1 cellular context compared by ENCODE assay signal in the genomic region with DNA sequence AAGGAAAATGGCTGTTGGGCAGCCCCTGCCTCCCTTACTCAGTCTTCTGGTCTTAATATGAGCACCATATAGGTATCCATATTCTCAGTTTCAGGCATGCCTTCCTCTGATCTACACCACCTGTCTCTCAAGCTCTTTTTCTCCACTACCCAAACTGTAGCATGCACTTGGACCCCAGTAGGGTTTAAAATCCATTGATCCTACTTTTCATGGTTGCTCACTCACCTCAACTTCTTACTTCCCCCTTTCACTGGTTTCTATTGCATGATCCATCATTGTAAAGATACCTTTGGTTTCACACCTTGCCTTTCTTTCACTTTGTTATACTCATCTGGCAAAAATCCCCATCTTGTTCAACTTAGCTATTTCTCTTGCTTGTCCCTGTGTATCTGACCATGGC.
TF ChIP-seq lines count a peak whose summit lies in the region.

No MANE protein-coding gene starts in this region.

TF ChIP-seq in GM12878, 131 proteins besides CTCF, POLR2A, EP300 and RAD21 (continued from another document and continues in another):
- TF ChIP-seq, protein P1, sequence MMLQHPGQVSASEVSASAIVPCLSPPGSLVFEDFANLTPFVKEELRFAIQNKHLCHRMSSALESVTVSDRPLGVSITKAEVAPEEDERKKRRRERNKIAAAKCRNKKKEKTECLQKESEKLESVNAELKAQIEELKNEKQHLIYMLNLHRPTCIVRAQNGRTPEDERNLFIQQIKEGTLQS (IDR thresholded peaks at IDR 0.05; ENCODE audit: borderline replicate concordance, extremely low read depth, low read depth, low read length), result no peak
- TF ChIP-seq TCF12 (IDR thresholded peaks at IDR 0.05; ENCODE audit: low read depth, low read length) (0 out of 2 replicates have a peak, but pooled peaks have one; percentile 34), FOXM1 (IDR thresholded peaks at IDR 0.05; ENCODE audit: low read depth, low read length) (no peak), PML (IDR thresholded peaks at IDR 0.05; ENCODE audit: low read length) (no peak), BCL11A (IDR thresholded peaks at IDR 0.05; ENCODE audit: low read depth, low read length) (peak; percentile 12; the same call in 1 of the 2 replicates), FOXK2 (IDR thresholded peaks at IDR 0.05) (no peak), WRNIP1 (IDR thresholded peaks at IDR 0.05; ENCODE audit: borderline replicate concordance, low read depth, low read length) (no peak), GABPA (IDR thresholded peaks at IDR 0.05; ENCODE audit: low read depth) (no peak), ZNF384 (IDR thresholded peaks at IDR 0.05; ENCODE audit: borderline replicate concordance, low read depth, low read length) (no peak), TARDBP (IDR thresholded peaks at IDR 0.05; ENCODE audit: borderline replicate concordance) (no peak), NRF1 (conservative IDR thresholded peaks at IDR 0.05; ENCODE audit: low read depth, low read length) (no peak), BACH1 (IDR thresholded peaks at IDR 0.05; ENCODE audit: borderline replicate concordance) (no peak), MXI1 (IDR thresholded peaks at IDR 0.05; ENCODE audit: low read depth, low read length) (no peak), MEF2B (IDR thresholded peaks at IDR 0.05; ENCODE audit: partially characterized antibody, poor library complexity, severe bottlenecking) (no peak), MYC (IDR thresholded peaks at IDR 0.05; ENCODE audit: insufficient read depth, insufficient read length, insufficient replicate concordance, low read length, severe bottlenecking) (no peak), ASH2L (IDR thresholded peaks at IDR 0.05; ENCODE audit: borderline replicate concordance, low read depth) (no peak), SMC3 (IDR thresholded peaks at IDR 0.05; ENCODE audit: borderline replicate concordance, low read length) (no peak)
- TF ChIP-seq, protein P2, sequence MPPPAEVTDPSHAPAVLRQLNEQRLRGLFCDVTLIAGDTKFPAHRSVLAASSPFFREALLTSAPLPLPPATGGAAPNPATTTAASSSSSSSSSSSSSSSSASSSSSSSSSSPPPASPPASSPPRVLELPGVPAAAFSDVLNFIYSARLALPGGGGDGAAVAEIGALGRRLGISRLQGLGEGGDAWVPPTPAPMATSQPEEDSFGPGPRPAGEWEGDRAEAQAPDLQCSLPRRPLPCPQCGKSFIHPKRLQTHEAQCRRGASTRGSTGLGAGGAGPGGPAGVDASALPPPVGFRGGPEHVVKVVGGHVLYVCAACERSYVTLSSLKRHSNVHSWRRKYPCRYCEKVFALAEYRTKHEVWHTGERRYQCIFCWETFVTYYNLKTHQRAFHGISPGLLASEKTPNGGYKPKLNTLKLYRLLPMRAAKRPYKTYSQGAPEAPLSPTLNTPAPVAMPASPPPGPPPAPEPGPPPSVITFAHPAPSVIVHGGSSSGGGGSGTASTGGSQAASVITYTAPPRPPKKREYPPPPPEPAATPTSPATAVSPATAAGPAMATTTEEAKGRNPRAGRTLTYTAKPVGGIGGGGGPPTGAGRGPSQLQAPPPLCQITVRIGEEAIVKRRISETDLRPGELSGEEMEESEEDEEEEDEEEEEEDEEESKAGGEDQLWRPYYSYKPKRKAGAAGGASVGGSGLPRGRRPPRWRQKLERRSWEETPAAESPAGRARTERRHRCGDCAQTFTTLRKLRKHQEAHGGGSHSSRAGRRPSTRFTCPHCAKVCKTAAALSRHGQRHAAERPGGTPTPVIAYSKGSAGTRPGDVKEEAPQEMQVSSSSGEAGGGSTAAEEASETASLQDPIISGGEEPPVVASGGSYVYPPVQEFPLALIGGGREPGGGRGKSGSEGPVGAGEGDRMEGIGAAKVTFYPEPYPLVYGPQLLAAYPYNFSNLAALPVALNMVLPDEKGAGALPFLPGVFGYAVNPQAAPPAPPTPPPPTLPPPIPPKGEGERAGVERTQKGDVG (CRISPR knock-in tag; IDR thresholded peaks at IDR 0.05), result no peak
- TF ChIP-seq, protein P3, sequence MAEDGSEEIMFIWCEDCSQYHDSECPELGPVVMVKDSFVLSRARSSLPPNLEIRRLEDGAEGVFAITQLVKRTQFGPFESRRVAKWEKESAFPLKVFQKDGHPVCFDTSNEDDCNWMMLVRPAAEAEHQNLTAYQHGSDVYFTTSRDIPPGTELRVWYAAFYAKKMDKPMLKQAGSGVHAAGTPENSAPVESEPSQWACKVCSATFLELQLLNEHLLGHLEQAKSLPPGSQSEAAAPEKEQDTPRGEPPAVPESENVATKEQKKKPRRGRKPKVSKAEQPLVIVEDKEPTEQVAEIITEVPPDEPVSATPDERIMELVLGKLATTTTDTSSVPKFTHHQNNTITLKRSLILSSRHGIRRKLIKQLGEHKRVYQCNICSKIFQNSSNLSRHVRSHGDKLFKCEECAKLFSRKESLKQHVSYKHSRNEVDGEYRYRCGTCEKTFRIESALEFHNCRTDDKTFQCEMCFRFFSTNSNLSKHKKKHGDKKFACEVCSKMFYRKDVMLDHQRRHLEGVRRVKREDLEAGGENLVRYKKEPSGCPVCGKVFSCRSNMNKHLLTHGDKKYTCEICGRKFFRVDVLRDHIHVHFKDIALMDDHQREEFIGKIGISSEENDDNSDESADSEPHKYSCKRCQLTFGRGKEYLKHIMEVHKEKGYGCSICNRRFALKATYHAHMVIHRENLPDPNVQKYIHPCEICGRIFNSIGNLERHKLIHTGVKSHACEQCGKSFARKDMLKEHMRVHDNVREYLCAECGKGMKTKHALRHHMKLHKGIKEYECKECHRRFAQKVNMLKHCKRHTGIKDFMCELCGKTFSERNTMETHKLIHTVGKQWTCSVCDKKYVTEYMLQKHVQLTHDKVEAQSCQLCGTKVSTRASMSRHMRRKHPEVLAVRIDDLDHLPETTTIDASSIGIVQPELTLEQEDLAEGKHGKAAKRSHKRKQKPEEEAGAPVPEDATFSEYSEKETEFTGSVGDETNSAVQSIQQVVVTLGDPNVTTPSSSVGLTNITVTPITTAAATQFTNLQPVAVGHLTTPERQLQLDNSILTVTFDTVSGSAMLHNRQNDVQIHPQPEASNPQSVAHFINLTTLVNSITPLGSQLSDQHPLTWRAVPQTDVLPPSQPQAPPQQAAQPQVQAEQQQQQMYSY (CRISPR knock-in tag; IDR thresholded peaks at IDR 0.05), result no peak
- TF ChIP-seq, protein P4, sequence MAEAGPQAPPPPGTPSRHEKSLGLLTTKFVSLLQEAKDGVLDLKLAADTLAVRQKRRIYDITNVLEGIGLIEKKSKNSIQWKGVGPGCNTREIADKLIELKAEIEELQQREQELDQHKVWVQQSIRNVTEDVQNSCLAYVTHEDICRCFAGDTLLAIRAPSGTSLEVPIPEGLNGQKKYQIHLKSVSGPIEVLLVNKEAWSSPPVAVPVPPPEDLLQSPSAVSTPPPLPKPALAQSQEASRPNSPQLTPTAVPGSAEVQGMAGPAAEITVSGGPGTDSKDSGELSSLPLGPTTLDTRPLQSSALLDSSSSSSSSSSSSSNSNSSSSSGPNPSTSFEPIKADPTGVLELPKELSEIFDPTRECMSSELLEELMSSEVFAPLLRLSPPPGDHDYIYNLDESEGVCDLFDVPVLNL (IDR thresholded peaks at IDR 0.05; ENCODE audit: low read depth, low read length), result no peak
- TF ChIP-seq, protein P5, sequence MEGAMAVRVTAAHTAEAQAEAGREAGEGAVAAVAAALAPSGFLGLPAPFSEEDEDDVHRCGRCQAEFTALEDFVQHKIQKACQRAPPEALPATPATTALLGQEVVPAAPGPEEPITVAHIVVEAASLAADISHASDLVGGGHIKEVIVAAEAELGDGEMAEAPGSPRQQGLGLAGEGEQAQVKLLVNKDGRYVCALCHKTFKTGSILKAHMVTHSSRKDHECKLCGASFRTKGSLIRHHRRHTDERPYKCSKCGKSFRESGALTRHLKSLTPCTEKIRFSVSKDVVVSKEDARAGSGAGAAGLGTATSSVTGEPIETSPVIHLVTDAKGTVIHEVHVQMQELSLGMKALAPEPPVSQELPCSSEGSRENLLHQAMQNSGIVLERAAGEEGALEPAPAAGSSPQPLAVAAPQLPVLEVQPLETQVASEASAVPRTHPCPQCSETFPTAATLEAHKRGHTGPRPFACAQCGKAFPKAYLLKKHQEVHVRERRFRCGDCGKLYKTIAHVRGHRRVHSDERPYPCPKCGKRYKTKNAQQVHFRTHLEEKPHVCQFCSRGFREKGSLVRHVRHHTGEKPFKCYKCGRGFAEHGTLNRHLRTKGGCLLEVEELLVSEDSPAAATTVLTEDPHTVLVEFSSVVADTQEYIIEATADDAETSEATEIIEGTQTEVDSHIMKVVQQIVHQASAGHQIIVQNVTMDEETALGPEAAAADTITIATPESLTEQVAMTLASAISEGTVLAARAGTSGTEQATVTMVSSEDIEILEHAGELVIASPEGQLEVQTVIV (IDR thresholded peaks at IDR 0.05; ENCODE audit: borderline replicate concordance, partially characterized antibody), result no peak
- TF ChIP-seq, protein P6, sequence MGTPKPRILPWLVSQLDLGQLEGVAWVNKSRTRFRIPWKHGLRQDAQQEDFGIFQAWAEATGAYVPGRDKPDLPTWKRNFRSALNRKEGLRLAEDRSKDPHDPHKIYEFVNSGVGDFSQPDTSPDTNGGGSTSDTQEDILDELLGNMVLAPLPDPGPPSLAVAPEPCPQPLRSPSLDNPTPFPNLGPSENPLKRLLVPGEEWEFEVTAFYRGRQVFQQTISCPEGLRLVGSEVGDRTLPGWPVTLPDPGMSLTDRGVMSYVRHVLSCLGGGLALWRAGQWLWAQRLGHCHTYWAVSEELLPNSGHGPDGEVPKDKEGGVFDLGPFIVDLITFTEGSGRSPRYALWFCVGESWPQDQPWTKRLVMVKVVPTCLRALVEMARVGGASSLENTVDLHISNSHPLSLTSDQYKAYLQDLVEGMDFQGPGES (IDR thresholded peaks at IDR 0.05), result no peak
- TF ChIP-seq, protein P7, sequence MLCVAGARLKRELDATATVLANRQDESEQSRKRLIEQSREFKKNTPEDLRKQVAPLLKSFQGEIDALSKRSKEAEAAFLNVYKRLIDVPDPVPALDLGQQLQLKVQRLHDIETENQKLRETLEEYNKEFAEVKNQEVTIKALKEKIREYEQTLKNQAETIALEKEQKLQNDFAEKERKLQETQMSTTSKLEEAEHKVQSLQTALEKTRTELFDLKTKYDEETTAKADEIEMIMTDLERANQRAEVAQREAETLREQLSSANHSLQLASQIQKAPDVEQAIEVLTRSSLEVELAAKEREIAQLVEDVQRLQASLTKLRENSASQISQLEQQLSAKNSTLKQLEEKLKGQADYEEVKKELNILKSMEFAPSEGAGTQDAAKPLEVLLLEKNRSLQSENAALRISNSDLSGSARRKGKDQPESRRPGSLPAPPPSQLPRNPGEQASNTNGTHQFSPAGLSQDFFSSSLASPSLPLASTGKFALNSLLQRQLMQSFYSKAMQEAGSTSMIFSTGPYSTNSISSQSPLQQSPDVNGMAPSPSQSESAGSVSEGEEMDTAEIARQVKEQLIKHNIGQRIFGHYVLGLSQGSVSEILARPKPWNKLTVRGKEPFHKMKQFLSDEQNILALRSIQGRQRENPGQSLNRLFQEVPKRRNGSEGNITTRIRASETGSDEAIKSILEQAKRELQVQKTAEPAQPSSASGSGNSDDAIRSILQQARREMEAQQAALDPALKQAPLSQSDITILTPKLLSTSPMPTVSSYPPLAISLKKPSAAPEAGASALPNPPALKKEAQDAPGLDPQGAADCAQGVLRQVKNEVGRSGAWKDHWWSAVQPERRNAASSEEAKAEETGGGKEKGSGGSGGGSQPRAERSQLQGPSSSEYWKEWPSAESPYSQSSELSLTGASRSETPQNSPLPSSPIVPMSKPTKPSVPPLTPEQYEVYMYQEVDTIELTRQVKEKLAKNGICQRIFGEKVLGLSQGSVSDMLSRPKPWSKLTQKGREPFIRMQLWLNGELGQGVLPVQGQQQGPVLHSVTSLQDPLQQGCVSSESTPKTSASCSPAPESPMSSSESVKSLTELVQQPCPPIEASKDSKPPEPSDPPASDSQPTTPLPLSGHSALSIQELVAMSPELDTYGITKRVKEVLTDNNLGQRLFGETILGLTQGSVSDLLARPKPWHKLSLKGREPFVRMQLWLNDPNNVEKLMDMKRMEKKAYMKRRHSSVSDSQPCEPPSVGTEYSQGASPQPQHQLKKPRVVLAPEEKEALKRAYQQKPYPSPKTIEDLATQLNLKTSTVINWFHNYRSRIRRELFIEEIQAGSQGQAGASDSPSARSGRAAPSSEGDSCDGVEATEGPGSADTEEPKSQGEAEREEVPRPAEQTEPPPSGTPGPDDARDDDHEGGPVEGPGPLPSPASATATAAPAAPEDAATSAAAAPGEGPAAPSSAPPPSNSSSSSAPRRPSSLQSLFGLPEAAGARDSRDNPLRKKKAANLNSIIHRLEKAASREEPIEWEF (IDR thresholded peaks at IDR 0.05; ENCODE audit: insufficient replicate concordance, low read depth, low read length), result no peak
- TF ChIP-seq, protein P8, sequence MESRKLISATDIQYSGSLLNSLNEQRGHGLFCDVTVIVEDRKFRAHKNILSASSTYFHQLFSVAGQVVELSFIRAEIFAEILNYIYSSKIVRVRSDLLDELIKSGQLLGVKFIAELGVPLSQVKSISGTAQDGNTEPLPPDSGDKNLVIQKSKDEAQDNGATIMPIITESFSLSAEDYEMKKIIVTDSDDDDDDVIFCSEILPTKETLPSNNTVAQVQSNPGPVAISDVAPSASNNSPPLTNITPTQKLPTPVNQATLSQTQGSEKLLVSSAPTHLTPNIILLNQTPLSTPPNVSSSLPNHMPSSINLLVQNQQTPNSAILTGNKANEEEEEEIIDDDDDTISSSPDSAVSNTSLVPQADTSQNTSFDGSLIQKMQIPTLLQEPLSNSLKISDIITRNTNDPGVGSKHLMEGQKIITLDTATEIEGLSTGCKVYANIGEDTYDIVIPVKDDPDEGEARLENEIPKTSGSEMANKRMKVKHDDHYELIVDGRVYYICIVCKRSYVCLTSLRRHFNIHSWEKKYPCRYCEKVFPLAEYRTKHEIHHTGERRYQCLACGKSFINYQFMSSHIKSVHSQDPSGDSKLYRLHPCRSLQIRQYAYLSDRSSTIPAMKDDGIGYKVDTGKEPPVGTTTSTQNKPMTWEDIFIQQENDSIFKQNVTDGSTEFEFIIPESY (IDR thresholded peaks at IDR 0.05), result no peak
- TF ChIP-seq, protein P9, sequence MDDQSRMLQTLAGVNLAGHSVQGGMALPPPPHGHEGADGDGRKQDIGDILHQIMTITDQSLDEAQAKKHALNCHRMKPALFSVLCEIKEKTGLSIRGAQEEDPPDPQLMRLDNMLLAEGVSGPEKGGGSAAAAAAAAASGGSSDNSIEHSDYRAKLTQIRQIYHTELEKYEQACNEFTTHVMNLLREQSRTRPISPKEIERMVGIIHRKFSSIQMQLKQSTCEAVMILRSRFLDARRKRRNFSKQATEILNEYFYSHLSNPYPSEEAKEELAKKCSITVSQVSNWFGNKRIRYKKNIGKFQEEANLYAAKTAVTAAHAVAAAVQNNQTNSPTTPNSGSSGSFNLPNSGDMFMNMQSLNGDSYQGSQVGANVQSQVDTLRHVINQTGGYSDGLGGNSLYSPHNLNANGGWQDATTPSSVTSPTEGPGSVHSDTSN (IDR thresholded peaks at IDR 0.05; ENCODE audit: insufficient replicate concordance, low read depth, low read length), result peak; percentile 0
- TF ChIP-seq, protein P10, sequence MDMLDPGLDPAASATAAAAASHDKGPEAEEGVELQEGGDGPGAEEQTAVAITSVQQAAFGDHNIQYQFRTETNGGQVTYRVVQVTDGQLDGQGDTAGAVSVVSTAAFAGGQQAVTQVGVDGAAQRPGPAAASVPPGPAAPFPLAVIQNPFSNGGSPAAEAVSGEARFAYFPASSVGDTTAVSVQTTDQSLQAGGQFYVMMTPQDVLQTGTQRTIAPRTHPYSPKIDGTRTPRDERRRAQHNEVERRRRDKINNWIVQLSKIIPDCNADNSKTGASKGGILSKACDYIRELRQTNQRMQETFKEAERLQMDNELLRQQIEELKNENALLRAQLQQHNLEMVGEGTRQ (IDR thresholded peaks at IDR 0.05; ENCODE audit: borderline replicate concordance, low read depth, low read length), result no peak
